Comparison of ENCODE assay signal across 12 cellular contexts in genomic region chr7:94069154-94069739, GRCh38.
DNase-seq lines count a peak whose midpoint lies in the region; ATAC-seq and TF ChIP-seq lines count a peak whose summit lies in the region.
"Had no signal": no experiment of that assay in that cellular context is flagged by ENCODE, and none has a peak within 500 bp of the region (broad histone marks: within the 10 kb centered on the region; RNA-seq: fewer than 3 reads in every experiment).

No MANE protein-coding gene starts in this region.

- peaks cover 5% of the 10 kb centered on the region for H3K27me3 ChIP-seq in CD4-positive, alpha-beta T cell (ENCODE audit: control insufficient read depth, insufficient read depth, low read length)
- H3K27me3 ChIP-seq in tibial nerve = no peaks in the 10 kb centered on the region
- H3K27me3 ChIP-seq: esophagus squamous epithelium, transverse colon had no signal

- no peaks in the 10 kb centered on the region for H3K36me3 Mint-ChIP-seq in naive B cell
- no peaks in the 10 kb centered on the region for H3K36me3 Mint-ChIP-seq in CD4-positive, alpha-beta T cell (ENCODE audit: low read depth)

- no peak for TF ChIP-seq EP300 in tibial nerve (IDR thresholded peaks at IDR 0.05)

- POLR2A ChIA-PET in CD4-positive, alpha-beta T cell (lab: Charles Lee) = no interaction called here

- H3K27ac ChIP-seq in CD4-positive, alpha-beta T cell (ENCODE audit: low read depth, low read length) = no peak overlapping the region
- H3K27ac ChIP-seq in tibial nerve = no peak overlapping the region
- H3K27ac ChIP-seq: esophagus squamous epithelium, transverse colon had no signal

- TF ChIP-seq CTCF in CD4-positive, alpha-beta T cell (IDR thresholded peaks at IDR 0.05) = no peak
- no peak for TF ChIP-seq CTCF in tibial nerve (IDR thresholded peaks at IDR 0.05)

- H3K4me3 Mint-ChIP-seq in naive B cell = peak overlapping the region in 4 of 8 donors; percentile 40 to 71 (median 60)
- no peak overlapping the region for H3K4me3 Mint-ChIP-seq in CD4-positive, alpha-beta T cell
- H3K4me3 Mint-ChIP-seq: activated CD8-positive, alpha-beta T cell treated with anti-CD3 and anti-CD28 coated beads for 36 hours had no signal

- H3K4me1 Mint-ChIP-seq in naive B cell = peaks cover 15 to 40% (median 36%) of the 10 kb centered on the region in 3 donors
- peaks cover 9% of the 10 kb centered on the region for H3K4me1 Mint-ChIP-seq in CD4-positive, alpha-beta T cell (ENCODE audit: low read depth)

- DNase-seq in naive B cell = peak; percentile 25
- DNase-seq in T1000 (lab: John Stamatoyannopoulos, UW) = no peak
- no peak for DNase-seq in CD4-positive, alpha-beta T cell
- no peak for DNase-seq in tibial nerve (ENCODE audit: low spot score in 2 of 2)
- no peak for DNase-seq in NOMO-1 (lab: John Stamatoyannopoulos, UW; ENCODE audit: unreplicated experiment in 2 of 2)
- DNase-seq: activated CD8-positive, alpha-beta T cell treated with anti-CD3 and anti-CD28 coated beads for 36 hours; DMS79; esophagus squamous epithelium; transverse colon had no signal

- H3K9me3 ChIP-seq in CD4-positive, alpha-beta T cell (ENCODE audit: control insufficient read depth, low read length) = no peaks in the 10 kb centered on the region
- H3K9me3 ChIP-seq in tibial nerve = no peaks in the 10 kb centered on the region
- H3K9me3 ChIP-seq: esophagus squamous epithelium, transverse colon had no signal

- intact Hi-C loops in CD4-positive, alpha-beta T cell (cut with DNase I, micrococcal nuclease) = no loop called here

- no peaks in the 10 kb centered on the region for H3K4me1 ChIP-seq in tibial nerve
- H3K4me1 ChIP-seq: esophagus squamous epithelium, transverse colon had no signal

- no peaks in the 10 kb centered on the region for H3K36me3 ChIP-seq in tibial nerve
- H3K36me3 ChIP-seq: esophagus squamous epithelium, transverse colon had no signal

- H3K27ac Mint-ChIP-seq in naive B cell = peak overlapping the region in 3 of 6 donors; percentile 63 to 82 (median 73)
- no peak overlapping the region for H3K27ac Mint-ChIP-seq in CD4-positive, alpha-beta T cell
- H3K27ac Mint-ChIP-seq: activated CD8-positive, alpha-beta T cell treated with anti-CD3 and anti-CD28 coated beads for 36 hours had no signal

- H3K4me3 ChIP-seq in tibial nerve = no peak overlapping the region
- H3K4me3 ChIP-seq: esophagus squamous epithelium, transverse colon had no signal

- TF ChIP-seq POLR2A in tibial nerve (IDR thresholded peaks at IDR 0.05) = no peak

- ATAC-seq in GM19035 (IDR thresholded peaks at IDR 0.05; ENCODE audit: unreplicated experiment) (peak; percentile 65), HG02571 (IDR thresholded peaks at IDR 0.05; ENCODE audit: unreplicated experiment) (peak; percentile 68), HG03571 (IDR thresholded peaks at IDR 0.05; ENCODE audit: unreplicated experiment) (peak; percentile 56), naive B cell (ENCODE audit: low read depth in 2 of 2) (peak; percentile 81 to 84)
- no peak for ATAC-seq in CD4-positive, alpha-beta T cell (ENCODE audit: poor library complexity)
- ATAC-seq: activated CD8-positive, alpha-beta T cell treated with anti-CD3 and anti-CD28 coated beads for 36 hours had no signal

- CTCF ChIA-PET in CD4-positive, alpha-beta T cell (lab: Charles Lee) = no interaction called here

- no peaks in the 10 kb centered on the region for H3K9me3 Mint-ChIP-seq in naive B cell
- no peaks in the 10 kb centered on the region for H3K9me3 Mint-ChIP-seq in CD4-positive, alpha-beta T cell
- H3K9me3 Mint-ChIP-seq: activated CD8-positive, alpha-beta T cell treated with anti-CD3 and anti-CD28 coated beads for 36 hours had no signal

- H3K27me3 Mint-ChIP-seq in naive B cell = no peaks in the 10 kb centered on the region
- peaks cover 56% of the 10 kb centered on the region for H3K27me3 Mint-ChIP-seq in CD4-positive, alpha-beta T cell

- 78 to 88% methylated on average over 7 of the region's 7 CpGs for WGBS in tibial nerve, 2 donors
